8 cellular contexts compared by ENCODE assay signal in the genomic region with DNA sequence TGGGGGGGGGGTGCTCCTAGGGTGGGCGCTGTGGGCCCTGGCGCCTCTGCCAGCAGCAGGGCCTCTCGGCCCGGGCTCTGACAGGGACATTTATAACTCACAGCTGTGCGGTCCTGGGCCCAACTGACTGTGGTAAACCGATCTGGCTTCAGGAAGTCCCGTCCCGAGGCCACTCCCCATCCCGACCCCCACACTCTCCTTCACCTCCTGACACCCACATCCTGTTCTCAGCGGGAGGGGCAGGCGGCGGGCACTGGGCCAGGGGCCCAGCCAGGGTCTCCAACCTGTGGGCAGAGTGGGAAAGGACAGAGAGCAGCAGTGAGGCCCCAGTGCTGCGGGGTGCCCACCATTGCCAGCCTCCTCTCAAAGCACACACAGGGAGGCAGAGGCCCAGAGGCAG.
DNase-seq lines count a peak whose midpoint lies in the region; TF ChIP-seq lines count a peak whose summit lies in the region.

No MANE protein-coding gene starts in this region.

- H3K4me1 ChIP-seq in ascending aorta, result peaks cover 0 to 18% of the 10 kb centered on the region in 2 donors
- peaks cover 95% of the 10 kb centered on the region for H3K4me1 ChIP-seq in vagina

- H3K9me3 ChIP-seq in ascending aorta, result no peaks in the 10 kb centered on the region
- no peaks in the 10 kb centered on the region for H3K9me3 ChIP-seq in vagina

- no peaks in the 10 kb centered on the region for H3K27me3 ChIP-seq in ascending aorta
- no peaks in the 10 kb centered on the region for H3K27me3 ChIP-seq in vagina

- no peak for TF ChIP-seq POLR2A in vagina (IDR thresholded peaks at IDR 0.05)

- intact Hi-C loops in ascending aorta (cut with DNase I) (no loop called here), vagina (cut with DNase I) (no loop called here)

- TF ChIP-seq CTCF in GM12865 (IDR thresholded peaks at IDR 0.05; ENCODE audit: insufficient read depth, low read depth, low read length, missing control alignments) (no peak), ascending aorta (IDR thresholded peaks at IDR 0.05) (no peak), vagina (IDR thresholded peaks at IDR 0.05) (no peak)

- H3K36me3 ChIP-seq in ascending aorta (peaks cover 7 to 8% of the 10 kb centered on the region in 2 donors), vagina (peaks cover 0 to 23% of the 10 kb centered on the region in 2 donors)

- H3K27ac ChIP-seq in ascending aorta (peak overlapping the region; percentile 77 to 79), vagina (peak overlapping the region; percentile 88)

- no peak overlapping the region for H3K4me3 ChIP-seq in GM12865 (ENCODE audit: low read depth, low read length)
- no peak overlapping the region for H3K4me3 ChIP-seq in ascending aorta
- no peak overlapping the region for H3K4me3 ChIP-seq in vagina

- DNase-seq in GM12865 (ENCODE audit: low read depth), result peak; percentile 75
- DNase-seq in HCEC 1CT, result peak; percentile 44
- DNase-seq in NOMO-1 treated with DMSO at 0.1 percent for 48 hours (lab: John Stamatoyannopoulos, UW; ENCODE audit: unreplicated experiment), result peak; percentile 64
- no peak for DNase-seq in ascending aorta (ENCODE audit: low spot score in 2 of 2)
- peak; percentile 90 for DNase-seq in myocyte (ENCODE audit: low read depth)
- DNase-seq in vagina (ENCODE audit: extremely low spot score in 2 of 2), result no peak
- no peak for DNase-seq in NCI-H774 (lab: John Stamatoyannopoulos, UW)
- no peak for DNase-seq in COLO668 (lab: John Stamatoyannopoulos, UW; ENCODE audit: unreplicated experiment)

Comparison
In these comparisons a context has a peak if more than half of its experiments do, and no peak if none do; other contexts are left out.
1. DNase-seq: peak in GM12865 (single experiment), HCEC 1CT (single experiment), NOMO-1 treated with DMSO at 0.1 percent for 48 hours (single experiment) and myocyte (single experiment); none in ascending aorta (0 of 2), vagina (0 of 2), NCI-H774 (single experiment) and COLO668 (single experiment).